9 cellular contexts compared by ENCODE assay signal in genomic region chr4:1793496-1793840, GRCh38. TPM values are rescaled to one million over a fixed set of nuclear protein-coding genes. Genes with fewer than 3 reads are reported as not detected.
A peak's percentile ranks its signal among the peaks of the same experiment; 100 is the strongest.
DNase-seq lines count a peak whose midpoint lies in the region; ATAC-seq, FAIRE-seq and TF ChIP-seq lines count a peak whose summit lies in the region.
"Had no signal": no experiment of that assay in that cellular context is flagged by ENCODE, and none has a peak within 500 bp of the region (broad histone marks: within the 10 kb centered on the region; RNA-seq: fewer than 3 reads in every experiment).

No MANE protein-coding gene starts in this region.

- H3K27me3 ChIP-seq in ascending aorta (peaks cover 23% of the 10 kb centered on the region), thyroid gland (peaks cover 5% of the 10 kb centered on the region)

- no peaks in the 10 kb centered on the region for H3K9me3 ChIP-seq in ascending aorta
- no peaks in the 10 kb centered on the region for H3K9me3 ChIP-seq in thyroid gland

- H3K36me3 Mint-ChIP-seq in glutamatergic neuron (ENCODE audit: unreplicated experiment) = no peaks in the 10 kb centered on the region

- intact Hi-C loops in ascending aorta (cut with DNase I) = no loop called here
- intact Hi-C loops in thyroid gland (cut with DNase I) = no loop called here

- H3K4me3 Mint-ChIP-seq in glutamatergic neuron (ENCODE audit: unreplicated experiment) = no peak overlapping the region

- H3K36me3 ChIP-seq in ascending aorta (no peaks in the 10 kb centered on the region), thyroid gland (no peaks in the 10 kb centered on the region)

- TF ChIP-seq CTCF in ascending aorta (IDR thresholded peaks at IDR 0.05) = no peak
- TF ChIP-seq CTCF in thyroid gland (IDR thresholded peaks at IDR 0.05) = no peak
- no peak for TF ChIP-seq CTCF in glutamatergic neuron (IDR thresholded peaks at IDR 0.05; ENCODE audit: partially characterized antibody, unreplicated experiment)

- H3K4me1 Mint-ChIP-seq in glutamatergic neuron (ENCODE audit: low read depth, unreplicated experiment) = no peaks in the 10 kb centered on the region

- H3K9me3 Mint-ChIP-seq in glutamatergic neuron (ENCODE audit: unreplicated experiment) = peaks cover 2% of the 10 kb centered on the region
- H3K9me3 Mint-ChIP-seq: T-helper 1 cell treated with Interleukin-12 subunit alpha and Interleukin-12 subunit beta and Interleukin-4 antibody, amounts not matched to agents 30 μg/mL and 1 μg/mL, for 36 hours had no signal

- TF ChIP-seq POLR2A in thyroid gland (IDR thresholded peaks at IDR 0.05) = no peak

- H3K27ac ChIP-seq in ascending aorta (no peak overlapping the region), thyroid gland (no peak overlapping the region)

- DNase-seq in GM19239 (ENCODE audit: insufficient read length, low spot score) = peak; percentile 79
- DNase-seq in NCI-H226 = peak; percentile 5
- no peak for DNase-seq in ascending aorta (ENCODE audit: low spot score in 2 of 2)
- DNase-seq in left kidney (ENCODE audit: low read depth, low spot score) = peak; percentile 73
- DNase-seq in thyroid gland = peak; percentile 45 to 51
- no peak for DNase-seq in NCI-H748 (lab: John Stamatoyannopoulos, UW; ENCODE audit: unreplicated experiment)
- DNase-seq in glutamatergic neuron = no peak

- H3K4me1 ChIP-seq in ascending aorta (peaks cover 9% of the 10 kb centered on the region in 2 donors), thyroid gland (peaks cover 11 to 22% of the 10 kb centered on the region in 2 donors)

- FAIRE-seq in GM19239 (lab: Jason Lieb, UNC) = no peak

- WGBS in thyroid gland, 2 donors = 0% methylated on average over 3 of the region's 44 CpGs; no CpG with 5 or more reads in 1 of the 2 donors

- no peak for ATAC-seq in GM21576 (IDR thresholded peaks at IDR 0.05; ENCODE audit: unreplicated experiment)

- H3K27ac Mint-ChIP-seq in glutamatergic neuron (ENCODE audit: unreplicated experiment) = no peak overlapping the region
- H3K27ac Mint-ChIP-seq: T-helper 1 cell treated with Interleukin-12 subunit alpha and Interleukin-12 subunit beta and Interleukin-4 antibody, amounts not matched to agents 30 μg/mL and 1 μg/mL, for 36 hours had no signal

- peak overlapping the region; percentile 55 to 70 for H3K4me3 ChIP-seq in ascending aorta
- H3K4me3 ChIP-seq in thyroid gland (replicated peaks in 1 of 3) = peak overlapping the region in 1 of 3 donors; percentile 47

- H3K27me3 Mint-ChIP-seq in glutamatergic neuron (ENCODE audit: unreplicated experiment) = peaks cover 14% of the 10 kb centered on the region

RNA-seq across cellular contexts. Expression of gene FGFR3, which starts 0.4 kb away (rescaled TPM):
- total RNA-seq in ascending aorta (3.7 TPM), thyroid gland (1 to 10 TPM in 2 of 4 donors, under 1 TPM in 2; 0.78 to 5.1 (median 1.6) TPM), glutamatergic neuron (ENCODE audit: unreplicated experiment) (11.3 TPM)

Comparison
In these comparisons a context has a peak if more than half of its experiments do, and no peak if none do; other contexts are left out.
1. DNase-seq: peak in GM19239 (single experiment), NCI-H226 (single experiment), left kidney (single experiment) and thyroid gland (2 of 2); none in ascending aorta (0 of 2), NCI-H748 (single experiment) and glutamatergic neuron (single experiment).